Comparison of ENCODE assay signal across 1 cellular context in the genomic region with DNA sequence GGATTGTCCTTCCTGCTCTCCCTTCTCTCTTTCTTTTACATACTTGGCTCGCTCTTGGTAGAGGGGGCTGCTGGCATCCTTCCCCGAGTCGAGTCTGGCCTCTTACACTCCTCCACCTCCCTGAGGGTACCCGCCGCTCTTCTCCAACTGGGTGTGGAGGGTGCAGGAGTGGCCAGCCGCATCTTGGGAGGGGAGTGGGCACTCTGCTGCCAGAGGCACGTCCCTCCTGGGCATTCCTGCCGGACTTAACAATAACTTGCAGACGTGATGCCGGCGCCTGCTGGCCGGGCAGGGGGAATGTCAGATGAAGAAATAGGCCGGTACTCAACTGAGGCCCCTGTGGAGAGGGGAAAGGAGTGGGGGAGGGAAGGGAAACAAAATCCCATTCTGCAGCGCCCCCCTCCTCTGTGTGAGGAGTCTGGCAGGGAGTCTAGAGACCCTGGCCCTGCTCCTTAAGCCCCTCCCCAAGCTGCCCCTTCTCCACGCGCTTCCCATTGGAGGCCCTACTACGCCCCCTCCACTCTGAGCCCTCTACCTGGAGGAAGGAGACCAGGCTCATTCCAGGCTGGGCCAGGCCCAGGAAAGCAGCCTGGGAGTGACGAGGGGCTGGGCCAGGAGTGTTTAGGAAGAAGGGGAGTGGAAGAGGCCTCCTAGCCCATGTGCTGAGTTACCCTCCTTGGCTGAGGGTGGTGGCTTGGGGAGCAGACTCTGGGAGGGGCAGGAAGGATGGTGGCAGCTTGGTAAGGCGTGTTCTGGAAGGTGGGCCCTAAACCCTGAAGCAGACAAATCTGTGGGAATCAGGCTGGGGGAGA.
TF ChIP-seq lines count a peak whose summit lies in the region.

No MANE protein-coding gene starts in this region.

TF ChIP-seq in GM12878, 131 proteins besides CTCF, POLR2A, EP300 and RAD21 (continued from another document):
- TF ChIP-seq, protein P1, sequence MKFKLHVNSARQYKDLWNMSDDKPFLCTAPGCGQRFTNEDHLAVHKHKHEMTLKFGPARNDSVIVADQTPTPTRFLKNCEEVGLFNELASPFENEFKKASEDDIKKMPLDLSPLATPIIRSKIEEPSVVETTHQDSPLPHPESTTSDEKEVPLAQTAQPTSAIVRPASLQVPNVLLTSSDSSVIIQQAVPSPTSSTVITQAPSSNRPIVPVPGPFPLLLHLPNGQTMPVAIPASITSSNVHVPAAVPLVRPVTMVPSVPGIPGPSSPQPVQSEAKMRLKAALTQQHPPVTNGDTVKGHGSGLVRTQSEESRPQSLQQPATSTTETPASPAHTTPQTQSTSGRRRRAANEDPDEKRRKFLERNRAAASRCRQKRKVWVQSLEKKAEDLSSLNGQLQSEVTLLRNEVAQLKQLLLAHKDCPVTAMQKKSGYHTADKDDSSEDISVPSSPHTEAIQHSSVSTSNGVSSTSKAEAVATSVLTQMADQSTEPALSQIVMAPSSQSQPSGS (IDR thresholded peaks at IDR 0.05; ENCODE audit: low read length), result no peak
- TF ChIP-seq BHLHE40 (IDR thresholded peaks at IDR 0.05; ENCODE audit: borderline replicate concordance in 1 of 2, low read depth in 2 of 2, low read length in 1 of 2) (no peak), ZNF274 (IDR thresholded peaks at IDR 0.05; ENCODE audit: insufficient read depth, insufficient read length) (no peak), CBX3 (IDR thresholded peaks at IDR 0.05; ENCODE audit: borderline replicate concordance, low read depth) (no peak), FOS (IDR thresholded peaks at IDR 0.05; ENCODE audit: borderline replicate concordance, extremely low read depth, insufficient read length) (no peak), IRF3 (IDR thresholded peaks at IDR 0.05) (no peak), HDAC2 (IDR thresholded peaks at IDR 0.05) (no peak), SREBF1 (IDR thresholded peaks at IDR 0.05; ENCODE audit: low read length) (no peak), WRNIP1 (IDR thresholded peaks at IDR 0.05; ENCODE audit: borderline replicate concordance, low read depth, low read length) (no peak), MEF2B (IDR thresholded peaks at IDR 0.05; ENCODE audit: partially characterized antibody, poor library complexity, severe bottlenecking) (no peak), ZNF207 (IDR thresholded peaks at IDR 0.05; ENCODE audit: borderline replicate concordance) (no peak)
- TF ChIP-seq, protein P2, sequence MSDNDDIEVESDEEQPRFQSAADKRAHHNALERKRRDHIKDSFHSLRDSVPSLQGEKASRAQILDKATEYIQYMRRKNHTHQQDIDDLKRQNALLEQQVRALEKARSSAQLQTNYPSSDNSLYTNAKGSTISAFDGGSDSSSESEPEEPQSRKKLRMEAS (IDR thresholded peaks at IDR 0.05; ENCODE audit: low read depth, low read length), result no peak
